ENCODE assay signal across 1 cellular context in the genomic region with DNA sequence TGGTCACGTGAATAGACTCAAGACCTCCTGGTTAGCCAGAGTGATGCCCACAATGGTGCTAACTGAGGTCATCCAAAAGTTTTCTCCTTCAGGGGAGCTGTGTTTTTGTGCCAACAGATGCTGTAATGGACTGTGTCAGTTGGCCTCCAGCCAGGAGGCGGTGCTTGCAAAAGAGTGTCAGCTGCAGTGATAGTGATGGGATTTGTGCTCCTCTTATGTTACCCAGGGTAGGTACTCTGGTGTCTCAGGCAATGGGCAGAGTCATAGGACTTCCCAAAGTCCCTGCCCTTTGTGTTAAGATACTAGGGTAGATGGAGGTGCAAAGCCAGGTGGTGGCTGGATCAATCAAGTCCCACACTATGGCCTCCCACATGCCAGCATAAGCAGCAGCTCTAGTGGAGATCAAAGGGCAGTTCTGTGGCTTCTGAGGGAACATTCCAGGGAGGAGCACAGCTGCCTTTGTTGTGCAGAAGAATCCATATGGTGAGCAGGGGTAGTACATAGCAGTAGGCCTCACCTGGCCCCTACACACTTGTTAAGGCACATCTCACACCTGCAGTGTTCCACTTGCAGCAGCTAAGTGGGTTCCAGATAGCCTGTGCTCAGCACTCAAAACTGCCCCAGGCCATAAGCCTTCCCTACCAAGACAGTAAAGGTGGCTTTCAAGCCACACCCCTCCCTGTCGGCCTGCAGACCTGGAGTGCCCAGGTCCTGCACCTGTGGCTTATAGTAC.
TF ChIP-seq lines count a peak whose summit lies in the region.

No MANE protein-coding gene starts in this region.

TF ChIP-seq in HepG2, 621 proteins besides CTCF, POLR2A, EP300 and RAD21 (continued from another document and continues in another):
- TF ChIP-seq, protein P1, sequence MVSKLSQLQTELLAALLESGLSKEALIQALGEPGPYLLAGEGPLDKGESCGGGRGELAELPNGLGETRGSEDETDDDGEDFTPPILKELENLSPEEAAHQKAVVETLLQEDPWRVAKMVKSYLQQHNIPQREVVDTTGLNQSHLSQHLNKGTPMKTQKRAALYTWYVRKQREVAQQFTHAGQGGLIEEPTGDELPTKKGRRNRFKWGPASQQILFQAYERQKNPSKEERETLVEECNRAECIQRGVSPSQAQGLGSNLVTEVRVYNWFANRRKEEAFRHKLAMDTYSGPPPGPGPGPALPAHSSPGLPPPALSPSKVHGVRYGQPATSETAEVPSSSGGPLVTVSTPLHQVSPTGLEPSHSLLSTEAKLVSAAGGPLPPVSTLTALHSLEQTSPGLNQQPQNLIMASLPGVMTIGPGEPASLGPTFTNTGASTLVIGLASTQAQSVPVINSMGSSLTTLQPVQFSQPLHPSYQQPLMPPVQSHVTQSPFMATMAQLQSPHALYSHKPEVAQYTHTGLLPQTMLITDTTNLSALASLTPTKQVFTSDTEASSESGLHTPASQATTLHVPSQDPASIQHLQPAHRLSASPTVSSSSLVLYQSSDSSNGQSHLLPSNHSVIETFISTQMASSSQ (IDR thresholded peaks at IDR 0.05; ENCODE audit: low read depth) = peak; percentile 43; the same call in 1 of the 2 replicates
- TF ChIP-seq, protein P1 (CRISPR knock-in tag; IDR thresholded peaks at IDR 0.05; ENCODE audit: borderline replicate concordance) = peak; percentile 58; the same call in 1 of the 2 replicates
- TF ChIP-seq NFKBIZ (CRISPR knock-in tag; IDR thresholded peaks at IDR 0.05) (no peak), LCORL (IDR thresholded peaks at IDR 0.05) (no peak), LCORL (CRISPR knock-in tag; IDR thresholded peaks at IDR 0.05) (0 out of 2 replicates have a peak, but pooled peaks have one; percentile 36), SALL1 (CRISPR knock-in tag; IDR thresholded peaks at IDR 0.05) (peak; percentile 87), HOXA3 (CRISPR knock-in tag; IDR thresholded peaks at IDR 0.05) (peak; percentile 65), BHLHE40 (IDR thresholded peaks at IDR 0.05; ENCODE audit: low read length) (peak; percentile 15; the same call in 1 of the 2 replicates), ONECUT2 (CRISPR knock-in tag; IDR thresholded peaks at IDR 0.05) (peak; percentile 69), HDAC1 (CRISPR knock-in tag; IDR thresholded peaks at IDR 0.05) (peak; percentile 40; the same call in 1 of the 2 replicates), ZNF224 (CRISPR knock-in tag; IDR thresholded peaks at IDR 0.05) (no peak), HNF4G (IDR thresholded peaks at IDR 0.05; ENCODE audit: borderline replicate concordance, low read depth, low read length) (peak; percentile 86), HNF4G (CRISPR knock-in tag; IDR thresholded peaks at IDR 0.05; ENCODE audit: borderline replicate concordance, low read depth) (no peak), NR2F2 (IDR thresholded peaks at IDR 0.05; ENCODE audit: borderline replicate concordance, low read depth) (peak; percentile 56; the same call in 1 of the 2 replicates), DNMT1 (CRISPR knock-in tag; IDR thresholded peaks at IDR 0.05) (no peak), GFI1 (CRISPR knock-in tag; IDR thresholded peaks at IDR 0.05; ENCODE audit: borderline replicate concordance) (peak; percentile 81), TCF7 (IDR thresholded peaks at IDR 0.05; ENCODE audit: low read depth) (peak; percentile 77), SOX6 (IDR thresholded peaks at IDR 0.05) (no peak), SOX6 (CRISPR knock-in tag; IDR thresholded peaks at IDR 0.05) (peak; percentile 88), KAT8 (CRISPR knock-in tag; IDR thresholded peaks at IDR 0.05) (peak; percentile 62), REL (CRISPR knock-in tag; conservative IDR thresholded peaks at IDR 0.05) (0 out of 2 replicates have a peak, but pooled peaks have one; percentile 17), U2AF1 (optimal IDR thresholded peaks at IDR 0.05; ENCODE audit: low read depth, low read length) (no peak), PAX8 (CRISPR knock-in tag; IDR thresholded peaks at IDR 0.05; ENCODE audit: borderline replicate concordance) (no peak), ZFX (CRISPR knock-in tag; IDR thresholded peaks at IDR 0.05; ENCODE audit: low read depth) (peak; percentile 91), NFE2L1 (CRISPR knock-in tag; IDR thresholded peaks at IDR 0.05; ENCODE audit: borderline replicate concordance) (no peak)
- TF ChIP-seq, protein P2, sequence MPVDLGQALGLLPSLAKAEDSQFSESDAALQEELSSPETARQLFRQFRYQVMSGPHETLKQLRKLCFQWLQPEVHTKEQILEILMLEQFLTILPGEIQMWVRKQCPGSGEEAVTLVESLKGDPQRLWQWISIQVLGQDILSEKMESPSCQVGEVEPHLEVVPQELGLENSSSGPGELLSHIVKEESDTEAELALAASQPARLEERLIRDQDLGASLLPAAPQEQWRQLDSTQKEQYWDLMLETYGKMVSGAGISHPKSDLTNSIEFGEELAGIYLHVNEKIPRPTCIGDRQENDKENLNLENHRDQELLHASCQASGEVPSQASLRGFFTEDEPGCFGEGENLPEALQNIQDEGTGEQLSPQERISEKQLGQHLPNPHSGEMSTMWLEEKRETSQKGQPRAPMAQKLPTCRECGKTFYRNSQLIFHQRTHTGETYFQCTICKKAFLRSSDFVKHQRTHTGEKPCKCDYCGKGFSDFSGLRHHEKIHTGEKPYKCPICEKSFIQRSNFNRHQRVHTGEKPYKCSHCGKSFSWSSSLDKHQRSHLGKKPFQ (CRISPR knock-in tag; IDR thresholded peaks at IDR 0.05; ENCODE audit: insufficient replicate concordance) = no peak
- TF ChIP-seq, protein P3, sequence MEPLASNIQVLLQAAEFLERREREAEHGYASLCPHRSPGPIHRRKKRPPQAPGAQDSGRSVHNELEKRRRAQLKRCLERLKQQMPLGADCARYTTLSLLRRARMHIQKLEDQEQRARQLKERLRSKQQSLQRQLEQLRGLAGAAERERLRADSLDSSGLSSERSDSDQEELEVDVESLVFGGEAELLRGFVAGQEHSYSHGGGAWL (CRISPR knock-in tag; IDR thresholded peaks at IDR 0.05) = no peak
- TF ChIP-seq, protein P4, sequence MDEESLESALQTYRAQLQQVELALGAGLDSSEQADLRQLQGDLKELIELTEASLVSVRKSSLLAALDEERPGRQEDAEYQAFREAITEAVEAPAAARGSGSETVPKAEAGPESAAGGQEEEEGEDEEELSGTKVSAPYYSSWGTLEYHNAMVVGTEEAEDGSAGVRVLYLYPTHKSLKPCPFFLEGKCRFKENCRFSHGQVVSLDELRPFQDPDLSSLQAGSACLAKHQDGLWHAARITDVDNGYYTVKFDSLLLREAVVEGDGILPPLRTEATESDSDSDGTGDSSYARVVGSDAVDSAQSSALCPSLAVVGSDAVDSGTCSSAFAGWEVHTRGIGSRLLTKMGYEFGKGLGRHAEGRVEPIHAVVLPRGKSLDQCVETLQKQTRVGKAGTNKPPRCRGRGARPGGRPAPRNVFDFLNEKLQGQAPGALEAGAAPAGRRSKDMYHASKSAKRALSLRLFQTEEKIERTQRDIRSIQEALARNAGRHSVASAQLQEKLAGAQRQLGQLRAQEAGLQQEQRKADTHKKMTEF (CRISPR knock-in tag; IDR thresholded peaks at IDR 0.05) = peak; percentile 63
- TF ChIP-seq, protein P5, sequence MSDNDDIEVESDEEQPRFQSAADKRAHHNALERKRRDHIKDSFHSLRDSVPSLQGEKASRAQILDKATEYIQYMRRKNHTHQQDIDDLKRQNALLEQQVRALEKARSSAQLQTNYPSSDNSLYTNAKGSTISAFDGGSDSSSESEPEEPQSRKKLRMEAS (IDR thresholded peaks at IDR 0.05) = peak; percentile 82
- TF ChIP-seq, protein P6, sequence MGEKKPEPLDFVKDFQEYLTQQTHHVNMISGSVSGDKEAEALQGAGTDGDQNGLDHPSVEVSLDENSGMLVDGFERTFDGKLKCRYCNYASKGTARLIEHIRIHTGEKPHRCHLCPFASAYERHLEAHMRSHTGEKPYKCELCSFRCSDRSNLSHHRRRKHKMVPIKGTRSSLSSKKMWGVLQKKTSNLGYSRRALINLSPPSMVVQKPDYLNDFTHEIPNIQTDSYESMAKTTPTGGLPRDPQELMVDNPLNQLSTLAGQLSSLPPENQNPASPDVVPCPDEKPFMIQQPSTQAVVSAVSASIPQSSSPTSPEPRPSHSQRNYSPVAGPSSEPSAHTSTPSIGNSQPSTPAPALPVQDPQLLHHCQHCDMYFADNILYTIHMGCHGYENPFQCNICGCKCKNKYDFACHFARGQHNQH (CRISPR knock-in tag; IDR thresholded peaks at IDR 0.05) = peak; percentile 31; the same call in 1 of the 2 replicates
- TF ChIP-seq, protein P7, sequence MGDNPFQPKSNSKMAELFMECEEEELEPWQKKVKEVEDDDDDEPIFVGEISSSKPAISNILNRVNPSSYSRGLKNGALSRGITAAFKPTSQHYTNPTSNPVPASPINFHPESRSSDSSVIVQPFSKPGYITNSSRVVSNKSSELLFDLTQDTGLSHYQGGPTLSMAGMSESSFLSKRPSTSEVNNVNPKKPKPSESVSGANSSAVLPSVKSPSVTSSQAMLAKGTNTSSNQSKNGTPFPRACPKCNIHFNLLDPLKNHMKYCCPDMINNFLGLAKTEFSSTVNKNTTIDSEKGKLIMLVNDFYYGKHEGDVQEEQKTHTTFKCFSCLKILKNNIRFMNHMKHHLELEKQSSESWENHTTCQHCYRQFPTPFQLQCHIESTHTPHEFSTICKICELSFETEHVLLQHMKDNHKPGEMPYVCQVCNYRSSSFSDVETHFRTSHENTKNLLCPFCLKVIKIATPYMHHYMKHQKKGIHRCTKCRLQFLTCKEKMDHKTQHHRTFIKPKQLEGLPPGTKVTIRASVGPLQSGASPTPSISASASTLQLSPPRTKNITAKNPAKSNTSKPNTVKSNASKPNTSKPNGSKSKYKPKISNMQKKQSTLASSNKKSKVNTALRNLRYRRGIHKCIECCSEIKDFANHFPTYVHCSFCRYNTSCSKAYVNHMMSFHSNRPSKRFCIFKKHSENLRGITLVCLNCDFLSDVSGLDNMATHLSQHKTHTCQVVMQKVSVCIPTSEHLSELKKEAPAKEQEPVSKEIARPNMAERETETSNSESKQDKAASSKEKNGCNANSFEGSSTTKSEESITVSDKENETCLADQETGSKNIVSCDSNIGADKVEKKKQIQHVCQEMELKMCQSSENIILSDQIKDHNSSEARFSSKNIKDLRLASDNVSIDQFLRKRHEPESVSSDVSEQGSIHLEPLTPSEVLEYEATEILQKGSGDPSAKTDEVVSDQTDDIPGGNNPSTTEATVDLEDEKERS (CRISPR knock-in tag; IDR thresholded peaks at IDR 0.05) = no peak
- TF ChIP-seq, protein P8, sequence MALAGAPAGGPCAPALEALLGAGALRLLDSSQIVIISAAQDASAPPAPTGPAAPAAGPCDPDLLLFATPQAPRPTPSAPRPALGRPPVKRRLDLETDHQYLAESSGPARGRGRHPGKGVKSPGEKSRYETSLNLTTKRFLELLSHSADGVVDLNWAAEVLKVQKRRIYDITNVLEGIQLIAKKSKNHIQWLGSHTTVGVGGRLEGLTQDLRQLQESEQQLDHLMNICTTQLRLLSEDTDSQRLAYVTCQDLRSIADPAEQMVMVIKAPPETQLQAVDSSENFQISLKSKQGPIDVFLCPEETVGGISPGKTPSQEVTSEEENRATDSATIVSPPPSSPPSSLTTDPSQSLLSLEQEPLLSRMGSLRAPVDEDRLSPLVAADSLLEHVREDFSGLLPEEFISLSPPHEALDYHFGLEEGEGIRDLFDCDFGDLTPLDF (CRISPR knock-in tag; IDR thresholded peaks at IDR 0.05) = no peak
- TF ChIP-seq, protein P9, sequence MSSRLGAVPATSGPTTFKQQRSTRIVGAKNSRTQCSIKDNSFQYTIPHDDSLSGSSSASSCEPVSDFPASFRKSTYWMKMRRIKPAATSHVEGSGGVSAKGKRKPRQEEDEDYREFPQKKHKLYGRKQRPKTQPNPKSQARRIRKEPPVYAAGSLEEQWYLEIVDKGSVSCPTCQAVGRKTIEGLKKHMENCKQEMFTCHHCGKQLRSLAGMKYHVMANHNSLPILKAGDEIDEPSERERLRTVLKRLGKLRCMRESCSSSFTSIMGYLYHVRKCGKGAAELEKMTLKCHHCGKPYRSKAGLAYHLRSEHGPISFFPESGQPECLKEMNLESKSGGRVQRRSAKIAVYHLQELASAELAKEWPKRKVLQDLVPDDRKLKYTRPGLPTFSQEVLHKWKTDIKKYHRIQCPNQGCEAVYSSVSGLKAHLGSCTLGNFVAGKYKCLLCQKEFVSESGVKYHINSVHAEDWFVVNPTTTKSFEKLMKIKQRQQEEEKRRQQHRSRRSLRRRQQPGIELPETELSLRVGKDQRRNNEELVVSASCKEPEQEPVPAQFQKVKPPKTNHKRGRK (CRISPR knock-in tag; IDR thresholded peaks at IDR 0.05) = no peak
- TF ChIP-seq, protein P10, sequence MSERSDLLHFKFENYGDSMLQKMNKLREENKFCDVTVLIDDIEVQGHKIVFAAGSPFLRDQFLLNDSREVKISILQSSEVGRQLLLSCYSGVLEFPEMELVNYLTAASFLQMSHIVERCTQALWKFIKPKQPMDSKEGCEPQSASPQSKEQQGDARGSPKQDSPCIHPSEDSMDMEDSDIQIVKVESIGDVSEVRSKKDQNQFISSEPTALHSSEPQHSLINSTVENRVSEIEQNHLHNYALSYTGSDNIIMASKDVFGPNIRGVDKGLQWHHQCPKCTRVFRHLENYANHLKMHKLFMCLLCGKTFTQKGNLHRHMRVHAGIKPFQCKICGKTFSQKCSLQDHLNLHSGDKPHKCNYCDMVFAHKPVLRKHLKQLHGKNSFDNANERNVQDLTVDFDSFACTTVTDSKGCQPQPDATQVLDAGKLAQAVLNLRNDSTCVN (CRISPR knock-in tag; IDR thresholded peaks at IDR 0.05; ENCODE audit: borderline replicate concordance) = peak; percentile 57; the same call in 1 of the 2 replicates
- TF ChIP-seq, protein P11, sequence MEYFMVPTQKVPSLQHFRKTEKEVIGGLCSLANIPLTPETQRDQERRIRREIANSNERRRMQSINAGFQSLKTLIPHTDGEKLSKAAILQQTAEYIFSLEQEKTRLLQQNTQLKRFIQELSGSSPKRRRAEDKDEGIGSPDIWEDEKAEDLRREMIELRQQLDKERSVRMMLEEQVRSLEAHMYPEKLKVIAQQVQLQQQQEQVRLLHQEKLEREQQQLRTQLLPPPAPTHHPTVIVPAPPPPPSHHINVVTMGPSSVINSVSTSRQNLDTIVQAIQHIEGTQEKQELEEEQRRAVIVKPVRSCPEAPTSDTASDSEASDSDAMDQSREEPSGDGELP (IDR thresholded peaks at IDR 0.05; ENCODE audit: borderline replicate concordance, low read depth) = peak; percentile 84; the same call in 1 of the 2 replicates
- TF ChIP-seq, protein P12, sequence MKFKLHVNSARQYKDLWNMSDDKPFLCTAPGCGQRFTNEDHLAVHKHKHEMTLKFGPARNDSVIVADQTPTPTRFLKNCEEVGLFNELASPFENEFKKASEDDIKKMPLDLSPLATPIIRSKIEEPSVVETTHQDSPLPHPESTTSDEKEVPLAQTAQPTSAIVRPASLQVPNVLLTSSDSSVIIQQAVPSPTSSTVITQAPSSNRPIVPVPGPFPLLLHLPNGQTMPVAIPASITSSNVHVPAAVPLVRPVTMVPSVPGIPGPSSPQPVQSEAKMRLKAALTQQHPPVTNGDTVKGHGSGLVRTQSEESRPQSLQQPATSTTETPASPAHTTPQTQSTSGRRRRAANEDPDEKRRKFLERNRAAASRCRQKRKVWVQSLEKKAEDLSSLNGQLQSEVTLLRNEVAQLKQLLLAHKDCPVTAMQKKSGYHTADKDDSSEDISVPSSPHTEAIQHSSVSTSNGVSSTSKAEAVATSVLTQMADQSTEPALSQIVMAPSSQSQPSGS (CRISPR knock-in tag; IDR thresholded peaks at IDR 0.05) = peak; percentile 61
